Comparison of ENCODE assay signal across 31 cellular contexts in the genomic region with DNA sequence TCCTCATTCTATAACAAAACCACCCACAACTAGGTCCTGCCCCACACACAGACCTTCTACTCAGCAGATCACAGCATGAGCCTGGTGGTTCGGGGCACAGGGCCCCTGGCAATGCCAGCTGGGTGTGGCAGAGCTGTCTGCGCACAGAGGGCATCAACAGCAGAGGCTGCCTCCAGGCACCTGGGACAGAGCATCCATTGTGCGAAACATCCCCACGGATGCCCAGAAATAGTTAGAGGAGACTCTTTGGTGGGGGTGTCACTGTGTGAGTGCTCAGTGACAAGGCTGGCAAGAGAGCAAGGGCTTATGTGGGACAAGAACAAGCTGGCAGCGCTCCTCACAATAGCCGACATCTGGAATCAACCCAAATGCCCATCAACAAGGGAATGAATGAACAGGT.
DNase-seq lines count a peak whose midpoint lies in the region; ATAC-seq and TF ChIP-seq lines count a peak whose summit lies in the region.
"Had no signal": no experiment of that assay in that cellular context is flagged by ENCODE, and none has a peak within 500 bp of the region (broad histone marks: within the 10 kb centered on the region; RNA-seq: fewer than 3 reads in every experiment).

No MANE protein-coding gene starts in this region.

- peaks cover 21% of the 10 kb centered on the region for H3K4me1 ChIP-seq in IMR-90 (ENCODE audit: control insufficient read depth, insufficient read depth, low read length)

- H2AK9ac ChIP-seq in IMR-90 (replicated peaks; ENCODE audit: low read depth, low read length, poor library complexity), result no peak overlapping the region

- POLR2A ChIA-PET in IMR-90 (lab: Charles Lee; ENCODE audit: unreplicated experiment), result no interaction called here

- H3K27me3 ChIP-seq in IMR-90 (ENCODE audit: control insufficient read depth, insufficient read depth, low read length), result no peaks in the 10 kb centered on the region
- H3K27me3 ChIP-seq: esophagus muscularis mucosa, upper lobe of right lung had no signal

- in situ Hi-C loops in IMR-90 (cut with MboI; ENCODE audit: low sequenced_read_pairs), result no loop called here

- H3K79me1 ChIP-seq in IMR-90 (ENCODE audit: low read depth in 1 of 2, low read length in 2 of 2), result no peaks in the 10 kb centered on the region

- ATAC-seq in IMR-90 (ENCODE audit: low read depth), result no peak
- ATAC-seq in stimulated activated naive CD8-positive, alpha-beta T cell treated with anti-CD3 and anti-CD28 coated beads, Interleukin-15, Interleukin-2, amounts not matched to agents 100 U/mL and 50 U/mL, for 24 hours, result no peak
- no peak for ATAC-seq in effector memory CD8-positive, alpha-beta T cell (replicated peaks)
- ATAC-seq: HCT116, left lobe of liver, Panc1, upper lobe of right lung had no signal

- no peak overlapping the region for H3K4me3 Mint-ChIP-seq in effector memory CD8-positive, alpha-beta T cell
- H3K4me3 Mint-ChIP-seq: activated naive CD8-positive, alpha-beta T cell treated with anti-CD3 and anti-CD28 coated beads for 36 hours; central memory CD8-positive, alpha-beta T cell had no signal

- H3K56ac ChIP-seq in IMR-90 (ENCODE audit: extremely low read depth, insufficient read depth, low read length), result no peak overlapping the region

- H2AFZ ChIP-seq in IMR-90 (replicated peaks; ENCODE audit: low read length, poor library complexity), result no peak overlapping the region

- TF ChIP-seq CTCF in IMR-90 (conservative IDR thresholded peaks at IDR 0.05; ENCODE audit: low read depth, low read length), result no peak

- H3K4me2 ChIP-seq in IMR-90 (ENCODE audit: low read depth, low read length), result no peak overlapping the region

- H3K36me3 ChIP-seq in IMR-90 (ENCODE audit: control insufficient read depth, insufficient read depth, low read length), result no peaks in the 10 kb centered on the region
- H3K36me3 ChIP-seq: BLaER1, esophagus muscularis mucosa, upper lobe of right lung had no signal

- H3K4me3 ChIP-seq in IMR-90 (ENCODE audit: insufficient read depth, low read depth, low read length), result no peak overlapping the region
- H3K4me3 ChIP-seq: BLaER1, esophagus muscularis mucosa, upper lobe of right lung had no signal

- no peak overlapping the region for H4K8ac ChIP-seq in IMR-90 (ENCODE audit: low read depth in 2 of 2, low read length in 2 of 2)

- no TSS peak for BruUV-seq in IMR-90 (replicated peaks; lab: Mats Ljungman, UMichigan)

- no peak overlapping the region for H4K5ac ChIP-seq in IMR-90 (ENCODE audit: low read depth, low read length)

- peak overlapping the region; percentile 36 for H2AK5ac ChIP-seq in IMR-90 (ENCODE audit: low read depth, low read length)

- DNase-seq in IMR-90, result no peak
- peak; percentile 74 for DNase-seq in medulla oblongata (ENCODE audit: extremely low spot score)
- DNase-seq in substantia nigra (lab: John Stamatoyannopoulos, UW), result peak in 43 of 49 donors; percentile 6 to 83 (median 46)
- no peak for DNase-seq in foreskin melanocyte
- DNase-seq in stimulated activated naive CD8-positive, alpha-beta T cell treated with anti-CD3 and anti-CD28 coated beads, Interleukin-15, Interleukin-2, amounts not matched to agents 100 U/mL and 50 U/mL, for 24 hours, result no peak
- no peak for DNase-seq in COLO829 (ENCODE audit: low spot score)
- DNase-seq in effector memory CD8-positive, alpha-beta T cell, result no peak
- DNase-seq: activated CD4-positive, alpha-beta T cell treated with anti-CD3 and anti-CD28 coated beads for 48 hours; activated effector memory CD4-positive, alpha-beta T cell treated with anti-CD3 and anti-CD28 coated beads, Interleukin-2, amount 50 U/mL, for 16 hours; activated naive CD8-positive, alpha-beta T cell treated with anti-CD3 and anti-CD28 coated beads for 36 hours; activated T-cell treated with anti-CD3 and anti-CD28 coated beads, Interleukin-2, amount 50 U/mL, for 1 hour; dermis blood vessel endothelial cell; DMS79; foreskin fibroblast; GF-D8; MM.1S; NCI-H1417; NCI-H2029 treated with DMSO at 0.1 percent for 48 hours; NCI-H526; SHP77 treated with DMSO at 0.1 percent for 48 hours; stimulated activated CD4-positive, alpha-beta T cell treated with anti-CD3 and anti-CD28 coated beads, Interleukin-4, amount 100 ng/mL, for 24 hours; T-helper 9 cell; upper lobe of right lung had no signal

- intact Hi-C loops in IMR-90 (cut with micrococcal nuclease), result loop anchor here (5.0 kb wide), 2 partner anchors 65 to 550 kb away; no protein-coding TSS in a partner anchor

- no peak for TF ChIP-seq POLR2A in IMR-90 (IDR thresholded peaks at IDR 0.05; ENCODE audit: low read depth, low read length)

- peaks cover 0 to 5% of the 10 kb centered on the region in 2 donors for H3K4me1 Mint-ChIP-seq in effector memory CD8-positive, alpha-beta T cell (ENCODE audit: low read depth in 2 of 2)
- H3K4me1 Mint-ChIP-seq: central memory CD8-positive, alpha-beta T cell had no signal

- no peaks in the 10 kb centered on the region for H3K36me3 Mint-ChIP-seq in effector memory CD8-positive, alpha-beta T cell (ENCODE audit: insufficient read depth)
- H3K36me3 Mint-ChIP-seq: activated naive CD8-positive, alpha-beta T cell treated with anti-CD3 and anti-CD28 coated beads for 36 hours had no signal

- peak overlapping the region; percentile 56; the same call in 1 of the 2 replicates for H2BK20ac ChIP-seq in IMR-90 (ENCODE audit: low read depth, low read length)

- H3K9me3 ChIP-seq in IMR-90 (ENCODE audit: control insufficient read depth, insufficient read depth, low read length), result no peaks in the 10 kb centered on the region
- H3K9me3 ChIP-seq: BLaER1, esophagus muscularis mucosa, upper lobe of right lung had no signal

- no peak overlapping the region for H3K23ac ChIP-seq in IMR-90 (ENCODE audit: low read depth, low read length)

- no peak overlapping the region for H3K27ac Mint-ChIP-seq in effector memory CD8-positive, alpha-beta T cell
- H3K27ac Mint-ChIP-seq: activated naive CD8-positive, alpha-beta T cell treated with anti-CD3 and anti-CD28 coated beads for 36 hours had no signal

- no peak overlapping the region for H2BK5ac ChIP-seq in IMR-90 (ENCODE audit: low read depth, low read length, poor library complexity, severe bottlenecking)

- peaks cover 0 to 17% of the 10 kb centered on the region in 2 donors for H3K27me3 Mint-ChIP-seq in effector memory CD8-positive, alpha-beta T cell
- H3K27me3 Mint-ChIP-seq: activated naive CD8-positive, alpha-beta T cell treated with anti-CD3 and anti-CD28 coated beads for 36 hours had no signal

- H4K20me1 ChIP-seq in IMR-90 (ENCODE audit: insufficient read depth, low read length), result no peaks in the 10 kb centered on the region

- peak overlapping the region; percentile 74 for H2BK120ac ChIP-seq in IMR-90 (ENCODE audit: low read depth, low read length)

- peak overlapping the region; percentile 45 for H3K4ac ChIP-seq in IMR-90 (ENCODE audit: low read depth, low read length)

- no peak overlapping the region for H3K27ac ChIP-seq in IMR-90 (ENCODE audit: insufficient read depth, low read length)
- peak overlapping the region; percentile 44 for H3K27ac ChIP-seq in cingulate gyrus (ENCODE audit: low read depth, low read length)
- H3K27ac ChIP-seq in substantia nigra (ENCODE audit: low read depth, low read length, poor library complexity, severe bottlenecking), result peak overlapping the region; percentile 95
- H3K27ac ChIP-seq: BLaER1, VCaP had no signal

- H2BK15ac ChIP-seq in IMR-90 (ENCODE audit: low read depth, low read length), result peak overlapping the region; percentile 68; the same call in 1 of the 3 replicates

- H3K9me3 Mint-ChIP-seq in effector memory CD8-positive, alpha-beta T cell, result no peaks in the 10 kb centered on the region
- H3K9me3 Mint-ChIP-seq: central memory CD8-positive, alpha-beta T cell had no signal

- H4K91ac ChIP-seq in IMR-90 (ENCODE audit: insufficient read depth, low read depth, low read length), result peak overlapping the region; percentile 50

- no peak overlapping the region for H3K18ac ChIP-seq in IMR-90 (ENCODE audit: low read depth, low read length)

- H3K9ac ChIP-seq in IMR-90 (ENCODE audit: low read depth, low read length), result no peak overlapping the region
- H3K9ac ChIP-seq: BLaER1 had no signal

- WGBS in IMR-90 (ENCODE audit: extremely low coverage in 2 of 2, insufficient read length in 1 of 2), 2 experiments, result 100% methylated on average over 1 of the region's 6 CpGs; no CpG with 5 or more reads in 1 of the 2 experiments

- CTCF ChIA-PET in IMR-90 (lab: Yijun Ruan, JAX), result no interaction called here

- H3K9me1 ChIP-seq in IMR-90 (ENCODE audit: insufficient read depth, low read length), result peaks cover 11% of the 10 kb centered on the region

- dilution Hi-C loops in IMR-90 (cut with HindIII; ENCODE audit: low sequenced_read_pairs, unreplicated experiment), result no loop called here

- no peak overlapping the region for H3K14ac ChIP-seq in IMR-90 (replicated peaks; ENCODE audit: low read depth, low read length)

- TF ChIP-seq RAD21 in IMR-90 (IDR thresholded peaks at IDR 0.05; ENCODE audit: low read length), result no peak

TF ChIP-seq in IMR-90, 13 proteins besides CTCF, POLR2A, EP300 and RAD21 (continues in another document):
- TF ChIP-seq, protein P1, sequence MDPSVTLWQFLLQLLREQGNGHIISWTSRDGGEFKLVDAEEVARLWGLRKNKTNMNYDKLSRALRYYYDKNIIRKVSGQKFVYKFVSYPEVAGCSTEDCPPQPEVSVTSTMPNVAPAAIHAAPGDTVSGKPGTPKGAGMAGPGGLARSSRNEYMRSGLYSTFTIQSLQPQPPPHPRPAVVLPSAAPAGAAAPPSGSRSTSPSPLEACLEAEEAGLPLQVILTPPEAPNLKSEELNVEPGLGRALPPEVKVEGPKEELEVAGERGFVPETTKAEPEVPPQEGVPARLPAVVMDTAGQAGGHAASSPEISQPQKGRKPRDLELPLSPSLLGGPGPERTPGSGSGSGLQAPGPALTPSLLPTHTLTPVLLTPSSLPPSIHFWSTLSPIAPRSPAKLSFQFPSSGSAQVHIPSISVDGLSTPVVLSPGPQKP (IDR thresholded peaks at IDR 0.05; ENCODE audit: borderline replicate concordance, low read depth, low read length), result no peak
- TF ChIP-seq, protein P2, sequence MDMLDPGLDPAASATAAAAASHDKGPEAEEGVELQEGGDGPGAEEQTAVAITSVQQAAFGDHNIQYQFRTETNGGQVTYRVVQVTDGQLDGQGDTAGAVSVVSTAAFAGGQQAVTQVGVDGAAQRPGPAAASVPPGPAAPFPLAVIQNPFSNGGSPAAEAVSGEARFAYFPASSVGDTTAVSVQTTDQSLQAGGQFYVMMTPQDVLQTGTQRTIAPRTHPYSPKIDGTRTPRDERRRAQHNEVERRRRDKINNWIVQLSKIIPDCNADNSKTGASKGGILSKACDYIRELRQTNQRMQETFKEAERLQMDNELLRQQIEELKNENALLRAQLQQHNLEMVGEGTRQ (IDR thresholded peaks at IDR 0.05; ENCODE audit: low read depth, low read length), result no peak
- no peak for TF ChIP-seq MXI1 (IDR thresholded peaks at IDR 0.05; ENCODE audit: borderline replicate concordance, low read depth, low read length)
- TF ChIP-seq CHD1 (IDR thresholded peaks at IDR 0.05; ENCODE audit: low read depth, low read length), result no peak
- TF ChIP-seq CEBPB (IDR thresholded peaks at IDR 0.05; ENCODE audit: low read depth, low read length), result no peak
- no peak for TF ChIP-seq SMC3 (IDR thresholded peaks at IDR 0.05; ENCODE audit: low read depth, low read length)
- TF ChIP-seq MAFK (IDR thresholded peaks at IDR 0.05; ENCODE audit: low read depth, low read length), result no peak
- TF ChIP-seq RCOR1 (IDR thresholded peaks at IDR 0.05; ENCODE audit: insufficient replicate concordance, low read length), result no peak

Comparison
In these comparisons a context has a peak if more than half of its experiments do, and no peak if none do; other contexts are left out.
1. DNase-seq: peak in medulla oblongata (single experiment) and substantia nigra (43 of 49); none in IMR-90 (single experiment), foreskin melanocyte (single experiment), stimulated activated naive CD8-positive, alpha-beta T cell treated with anti-CD3 and anti-CD28 coated beads, Interleukin-15, Interleukin-2, amounts not matched to agents 100 U/mL and 50 U/mL, for 24 hours (single experiment), COLO829 (single experiment) and effector memory CD8-positive, alpha-beta T cell (0 of 3).